In the genomic region with DNA sequence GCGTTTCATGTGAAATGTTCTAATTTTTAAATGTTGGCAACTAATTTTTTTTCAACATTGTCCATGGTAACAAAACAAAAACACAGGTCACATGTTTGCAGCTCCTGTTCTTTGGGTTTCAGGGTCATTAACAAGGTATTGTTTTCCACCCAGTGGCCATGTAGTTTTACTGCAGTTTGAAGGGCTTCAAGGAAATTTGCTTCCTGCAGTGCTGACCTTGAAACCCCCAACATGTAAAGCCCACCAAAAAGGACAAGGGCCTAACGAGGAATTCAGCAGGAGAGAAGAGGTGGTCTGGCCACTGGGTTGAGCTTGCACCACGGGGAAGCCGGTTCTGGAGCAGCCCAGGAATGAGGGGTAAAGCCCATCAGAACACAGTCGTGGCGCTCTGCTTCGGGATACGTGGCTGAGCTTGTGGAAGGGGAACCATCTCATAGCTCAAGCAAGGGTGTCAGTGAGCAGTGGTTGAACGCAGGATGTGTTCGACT, we compare ENCODE assay signal across 9 cellular contexts. TPM values are rescaled to one million over a fixed set of nuclear protein-coding genes. Genes with fewer than 3 reads are reported as not detected.
DNase-seq lines count a peak whose midpoint lies in the region; ATAC-seq and TF ChIP-seq lines count a peak whose summit lies in the region.
"Had no signal": no experiment of that assay in that cellular context is flagged by ENCODE, and none has a peak within 500 bp of the region (broad histone marks: within the 10 kb centered on the region; RNA-seq: fewer than 3 reads in every experiment).

No MANE protein-coding gene starts in this region.

- H3F3A ChIP-seq in PC-3 (ENCODE audit: low read length, unreplicated experiment), result no peaks in the 10 kb centered on the region

- TF ChIP-seq CTCF in Calu3 (IDR thresholded peaks at IDR 0.05; ENCODE audit: unreplicated experiment) (peak; percentile 30), PC-3 (conservative IDR thresholded peaks at IDR 0.05; ENCODE audit: low read depth, low read length) (peak; percentile 72), fibroblast of lung (conservative IDR thresholded peaks at IDR 0.05 in 1 of 2, IDR thresholded peaks at IDR 0.05 in 1 of 2; ENCODE audit: low read depth in 1 of 2, low read length in 2 of 2) (peak; percentile 42 to 51)

- H3K9me2 ChIP-seq in PC-3 (replicated peaks; ENCODE audit: low read length), result no peaks in the 10 kb centered on the region

- H3K79me2 ChIP-seq in PC-3 (ENCODE audit: low read length) (no peaks in the 10 kb centered on the region), fibroblast of lung (ENCODE audit: control insufficient read depth, insufficient read depth, low read length) (no peaks in the 10 kb centered on the region)

- H3K27ac ChIP-seq in PC-3 (ENCODE audit: low read length), result no peak overlapping the region
- no peak overlapping the region for H3K27ac ChIP-seq in fibroblast of lung (ENCODE audit: insufficient read depth, low read length)

- no peaks in the 10 kb centered on the region for H3K9me3 Mint-ChIP-seq in Calu3 (ENCODE audit: low read depth, unreplicated experiment)

- no peaks in the 10 kb centered on the region for H3K27me3 Mint-ChIP-seq in Calu3 (ENCODE audit: unreplicated experiment)

- H3K4me2 ChIP-seq in PC-3 (ENCODE audit: low read length) (no peak overlapping the region), fibroblast of lung (ENCODE audit: extremely low read depth, insufficient read depth, low read length) (no peak overlapping the region)

- no peaks in the 10 kb centered on the region for H3K36me3 Mint-ChIP-seq in Calu3 (ENCODE audit: insufficient read depth, unreplicated experiment)

- intact Hi-C loops in Calu3 (cut with micrococcal nuclease; ENCODE audit: unreplicated experiment), result no loop called here
- intact Hi-C loops in PC-3 (cut with micrococcal nuclease), result loop anchor here (1.0 kb wide), 2 partner anchors 27 to 186 kb away; no protein-coding TSS in a partner anchor

- no peak overlapping the region for H3K4me3 ChIP-seq in H7 (ENCODE audit: insufficient read depth, low read depth, low read length)
- no peak overlapping the region for H3K4me3 ChIP-seq in PC-3 (ENCODE audit: low read length)
- no peak overlapping the region for H3K4me3 ChIP-seq in fibroblast of lung (replicated peaks in 1 of 4; ENCODE audit: control extremely low read depth in 1 of 4, insufficient read depth in 1 of 4, low read depth in 3 of 4, low read length in 4 of 4)

- no peak overlapping the region for H3K9ac ChIP-seq in PC-3 (ENCODE audit: low read length)
- no peak overlapping the region for H3K9ac ChIP-seq in fibroblast of lung (ENCODE audit: insufficient read depth, low read length)

- peaks cover 8% of the 10 kb centered on the region for H3K4me1 Mint-ChIP-seq in Calu3 (ENCODE audit: low read depth, unreplicated experiment)

- POLR2A ChIA-PET in PC-3 (lab: Charles Lee; ENCODE audit: unreplicated experiment), result interaction anchor here (0.6 to 1.0 kb wide), 3 partner anchors 28 to 51 kb away, joined by 3 to 7 read pairs (median 4); no protein-coding TSS in a partner anchor

- H2AFZ ChIP-seq in PC-3 (ENCODE audit: low read length), result no peak overlapping the region
- no peak overlapping the region for H2AFZ ChIP-seq in fibroblast of lung (ENCODE audit: low read length)

- H3K27me3 ChIP-seq in H7 (ENCODE audit: control insufficient read depth, insufficient read depth, low read length) (no peaks in the 10 kb centered on the region), PC-3 (ENCODE audit: low read length) (no peaks in the 10 kb centered on the region), fibroblast of lung (ENCODE audit: control insufficient read depth, insufficient read depth, low read length) (no peaks in the 10 kb centered on the region)

- H3K27ac Mint-ChIP-seq in Calu3 (ENCODE audit: unreplicated experiment), result peak overlapping the region; percentile 31

- H3K9me3 ChIP-seq in PC-3 (ENCODE audit: low read length) (no peaks in the 10 kb centered on the region), fibroblast of lung (ENCODE audit: control insufficient read depth, insufficient read depth, low read depth, low read length) (no peaks in the 10 kb centered on the region)

- H3K4me1 ChIP-seq in PC-3 (ENCODE audit: insufficient read depth, low read length) (peaks cover 1% of the 10 kb centered on the region), fibroblast of lung (ENCODE audit: control insufficient read depth, extremely low read depth, insufficient read depth, low read length) (no peaks in the 10 kb centered on the region)

- H4K20me1 ChIP-seq in PC-3 (ENCODE audit: low read length), result no peaks in the 10 kb centered on the region
- H4K20me1 ChIP-seq in fibroblast of lung (ENCODE audit: control insufficient read depth, extremely low read depth, insufficient read depth, low read length), result no peaks in the 10 kb centered on the region

- peak; percentile 60; the same call in 1 of the 2 replicates for ATAC-seq in PC-3
- no peak for ATAC-seq in HG03039 (IDR thresholded peaks at IDR 0.05; ENCODE audit: unreplicated experiment)

- H3K36me3 ChIP-seq in H7 (replicated peaks; ENCODE audit: control insufficient read depth, insufficient read depth, low read length) (no peaks in the 10 kb centered on the region), PC-3 (ENCODE audit: low read depth, low read length) (no peaks in the 10 kb centered on the region), fibroblast of lung (ENCODE audit: control insufficient read depth, insufficient read depth, low read length) (no peaks in the 10 kb centered on the region)

- CTCF ChIA-PET in Calu3 (lab: Charles Lee), result interaction anchor here (0.6 to 1.3 kb wide), 8 partner anchors 12 to 186 kb away, joined by 3 to 8 read pairs (median 4); no protein-coding TSS in a partner anchor
- CTCF ChIA-PET in PC-3 (lab: Charles Lee), result interaction anchor here (1.0 to 1.2 kb wide), 2 partner anchors 39 to 186 kb away, joined by 6 to 13 read pairs; no protein-coding TSS in a partner anchor

- H3K4me3 Mint-ChIP-seq in Calu3 (ENCODE audit: low read depth, unreplicated experiment), result no peak overlapping the region

- DNase-seq in Calu3, result peak; percentile 34
- DNase-seq in H7, result peak; percentile 38
- DNase-seq in PC-3, result peak; percentile 59
- DNase-seq in fibroblast of lung (ENCODE audit: low read depth in 2 of 2), result peak; percentile 46 to 65
- peak; percentile 80 for DNase-seq in renal cortical epithelial cell (ENCODE audit: low read depth)
- no peak for DNase-seq in NCI-H1694 treated with DMSO at 0.1 percent for 48 hours (lab: John Stamatoyannopoulos, UW)
- DNase-seq in T-helper 1 cell, result no peak

- BruUV-seq in Calu3 (replicated peaks; lab: Mats Ljungman, UMichigan) (no TSS peak), PC-3 (replicated peaks; lab: Mats Ljungman, UMichigan) (no TSS peak)

RNA-seq across cellular contexts. Expression of gene KLHL31, which starts 13.9 kb away (rescaled TPM):
- 1.1 and 1.2 TPM in 2 replicates for total RNA-seq in Calu3 (2022)
- total RNA-seq in H7 (2014; rRNA removed; shearing (Covaris generic)), result 0.14 and 0.22 TPM in 2 replicates
- 0.17 and 0.33 TPM in 2 replicates for total RNA-seq in PC-3 (2014; rRNA removed)
- total RNA-seq in fibroblast of lung, result under 0.01 TPM in 1 of 2 replicates, not detected in the other
- polyA plus RNA-seq in fibroblast of lung, result 0.01 TPM in 2 replicates
- 0.02 TPM in 1 of 2 replicates, not detected in the other for polyA plus RNA-seq in fibroblast of lung (2012)
- polyA minus RNA-seq in fibroblast of lung (ENCODE audit: low replicate concordance), result not detected in 2 replicates
- total RNA-seq in renal cortical epithelial cell, result 0.20 TPM in 1 of 2 replicates, not detected in the other
- total RNA-seq: pulmonary artery endothelial cell had no signal

Comparison
In these comparisons a context has a peak if more than half of its experiments do, and no peak if none do; other contexts are left out.
1. DNase-seq: peak in Calu3 (single experiment), H7 (single experiment), PC-3 (single experiment), fibroblast of lung (2 of 2) and renal cortical epithelial cell (single experiment); none in NCI-H1694 treated with DMSO at 0.1 percent for 48 hours (single experiment) and T-helper 1 cell (0 of 5).
2. Peak in every context shown above with its lines, with median percentiles within 50 percentile points of each other: CTCF ChIP-seq.